In genomic region chr2:74573747-74574562, GRCh38 we compare ENCODE assay signal across 8 cellular contexts. TPM values are rescaled to one million over a fixed set of nuclear protein-coding genes. Genes with fewer than 3 reads are reported as not detected.
DNase-seq lines count a peak whose midpoint lies in the region; ATAC-seq, FAIRE-seq and TF ChIP-seq lines count a peak whose summit lies in the region.

No MANE protein-coding gene starts in this region.

- H3F3A ChIP-seq in smooth muscle cell (ENCODE audit: low read depth) = peaks cover 28% of the 10 kb centered on the region

- no peaks in the 10 kb centered on the region for H3K9me3 ChIP-seq in smooth muscle cell (replicated peaks; ENCODE audit: low read depth)
- H3K9me3 ChIP-seq in tibial nerve = no peaks in the 10 kb centered on the region

- peak overlapping the region; percentile 40 for H3K4me2 ChIP-seq in smooth muscle cell

- H3K36me3 ChIP-seq in smooth muscle cell (ENCODE audit: low read depth) (no peaks in the 10 kb centered on the region), tibial nerve (no peaks in the 10 kb centered on the region)

- H3K27ac ChIP-seq in smooth muscle cell (ENCODE audit: low read depth) (peak overlapping the region; percentile 39), tibial nerve (peak overlapping the region in 1 of 4 donors; percentile 60)

- 46% methylated on average over 7 of the region's 7 CpGs for WGBS in smooth muscle cell (ENCODE audit: low lambda C conversion rate)
- WGBS in tibial nerve, 2 donors = 31 to 40% methylated on average over 7 of the region's 7 CpGs

- H3K9ac ChIP-seq in smooth muscle cell (ENCODE audit: low read depth) = no peak overlapping the region

- peak overlapping the region; percentile 77 for H2AFZ ChIP-seq in smooth muscle cell (ENCODE audit: low read depth)

- FAIRE-seq in frontal cortex (lab: Jason Lieb, UNC) = no peak

- no peak for TF ChIP-seq EP300 in tibial nerve (IDR thresholded peaks at IDR 0.05)

- H3K4me3 ChIP-seq in GM12865 (ENCODE audit: low read depth, low read length) (peak overlapping the region; percentile 34), choroid plexus epithelial cell (ENCODE audit: low read depth, low read length) (peak overlapping the region; percentile 24), smooth muscle cell (no peak overlapping the region), tibial nerve (no peak overlapping the region)

- TF ChIP-seq POLR2A in tibial nerve (IDR thresholded peaks at IDR 0.05) = no peak

- H3K27me3 ChIP-seq in smooth muscle cell (ENCODE audit: low read depth) = no peaks in the 10 kb centered on the region
- no peaks in the 10 kb centered on the region for H3K27me3 ChIP-seq in tibial nerve

- no peaks in the 10 kb centered on the region for H4K20me1 ChIP-seq in smooth muscle cell (ENCODE audit: low read depth)

- no peaks in the 10 kb centered on the region for H3K79me2 ChIP-seq in smooth muscle cell (ENCODE audit: low read depth)

- no peak for TF ChIP-seq CTCF in GM12865 (IDR thresholded peaks at IDR 0.05; ENCODE audit: insufficient read depth, low read depth, low read length, missing control alignments)
- no peak for TF ChIP-seq CTCF in choroid plexus epithelial cell (conservative IDR thresholded peaks at IDR 0.05; ENCODE audit: low read depth, low read length)
- TF ChIP-seq CTCF in smooth muscle cell (IDR thresholded peaks at IDR 0.05; ENCODE audit: borderline replicate concordance, insufficient read depth, poor library complexity, severe bottlenecking) = no peak
- no peak for TF ChIP-seq CTCF in tibial nerve (IDR thresholded peaks at IDR 0.05)

- peaks cover 7% of the 10 kb centered on the region for H3K4me1 ChIP-seq in smooth muscle cell (ENCODE audit: low read depth)
- H3K4me1 ChIP-seq in tibial nerve = peaks cover 0 to 6% (median 2%) of the 10 kb centered on the region in 4 donors

- ATAC-seq in GM21786 (IDR thresholded peaks at IDR 0.05; ENCODE audit: unreplicated experiment) = peak; percentile 37

- DNase-seq in GM12865 (ENCODE audit: low read depth) (peak; percentile 84), NOMO-1 (lab: John Stamatoyannopoulos, UW; ENCODE audit: unreplicated experiment in 2 of 2) (peak; percentile 73 to 86), choroid plexus epithelial cell (ENCODE audit: low read depth) (peak; percentile 78), smooth muscle cell (lab: John Stamatoyannopoulos, UW; ENCODE audit: unreplicated experiment) (no peak), frontal cortex (ENCODE audit: low spot score in 2 of 2) (no peak), DMS153 treated with DMSO at 0.1 percent for 48 hours (lab: John Stamatoyannopoulos, UW; ENCODE audit: unreplicated experiment) (no peak), tibial nerve (ENCODE audit: low spot score in 2 of 2) (no peak)

RNA-seq across cellular contexts. Expression of gene DOK1, which starts 19.4 kb away (rescaled TPM):
- total RNA-seq in smooth muscle cell (11.7 and 17.8 TPM in 2 replicates), frontal cortex (3.7 TPM), tibial nerve (10 to 100 TPM; 22.2 to 34.2 (median 24.2) TPM)
- polyA plus RNA-seq in smooth muscle cell = 32.9 and 41.3 TPM in 2 replicates

RNA-seq across cellular contexts. Expression of gene LOXL3, which starts 20.2 kb away (rescaled TPM):
- total RNA-seq in smooth muscle cell (123 and 139 TPM in 2 replicates), frontal cortex (14.3 TPM), tibial nerve (10 to 100 TPM in 3 of 4 donors, 1 to 10 TPM in 1; 5.0 to 16.2 (median 13.5) TPM)
- polyA plus RNA-seq in smooth muscle cell = 109 and 190 TPM in 2 replicates

RNA-seq across cellular contexts. Expression of gene HTRA2, which starts 44.2 kb away (rescaled TPM):
- total RNA-seq in smooth muscle cell = 19.1 and 19.2 TPM in 2 replicates
- 30.4 and 35.2 TPM in 2 replicates for polyA plus RNA-seq in smooth muscle cell
- total RNA-seq in frontal cortex = 54.2 TPM
- 10 to 100 TPM; 37.8 to 45.3 (median 42.5) TPM for total RNA-seq in tibial nerve

RNA-seq across cellular contexts. Expression of gene AUP1, which starts 44.4 kb away (rescaled TPM):
- total RNA-seq in smooth muscle cell (83.4 and 104 TPM in 2 replicates), frontal cortex (42.0 TPM), tibial nerve (100 to 1,000 TPM; 111 to 207 (median 135) TPM)
- 138 and 170 TPM in 2 replicates for polyA plus RNA-seq in smooth muscle cell

RNA-seq across cellular contexts. Expression of gene DQX1, which starts 47.9 kb away (rescaled TPM):
- total RNA-seq in smooth muscle cell = 0.09 and 0.27 TPM in 2 replicates
- polyA plus RNA-seq in smooth muscle cell = 0.57 TPM in 1 of 2 replicates, not detected in the other
- total RNA-seq in frontal cortex = not detected
- total RNA-seq in tibial nerve = 1 to 10 TPM in 1 of 4 donors, not detected in 3; 6.9 TPM

Comparison
In these comparisons a context has a peak if more than half of its experiments do, and no peak if none do; other contexts are left out.
1. DNase-seq: peak in GM12865 (single experiment), NOMO-1 (2 of 2) and choroid plexus epithelial cell (single experiment); none in smooth muscle cell (single experiment), frontal cortex (0 of 2), DMS153 treated with DMSO at 0.1 percent for 48 hours (single experiment) and tibial nerve (0 of 2).
2. H3K4me3 ChIP-seq: peak in GM12865 (single experiment) and choroid plexus epithelial cell (single experiment); none in smooth muscle cell (single experiment) and tibial nerve (0 of 4).